Comparison of ENCODE assay signal across 9 cellular contexts in the genomic region with DNA sequence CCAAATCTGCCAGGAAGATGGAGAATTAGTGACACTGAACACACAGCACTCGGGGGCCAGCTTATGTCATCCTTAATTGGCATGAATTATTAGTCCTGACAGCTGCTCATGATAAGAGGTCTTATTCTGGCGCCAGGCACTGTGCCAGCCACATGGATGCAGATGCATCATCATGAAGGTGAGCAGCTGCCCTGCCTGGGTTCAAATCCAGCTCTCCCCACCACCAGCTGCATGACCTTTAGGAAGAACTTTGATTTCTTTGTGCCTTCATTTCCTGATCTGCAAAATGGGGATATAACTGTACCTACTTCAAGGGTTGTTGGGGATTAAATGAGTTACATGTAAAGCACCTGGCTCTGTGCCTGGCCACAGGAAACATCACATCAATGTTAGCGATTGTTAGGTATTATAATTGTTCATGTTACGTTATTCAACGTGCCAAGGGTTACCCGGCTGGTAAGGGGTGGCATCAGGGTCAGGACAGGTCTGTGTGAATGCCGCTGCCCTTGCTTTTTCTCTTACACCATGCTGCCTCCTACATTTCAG. TPM values are rescaled to one million over a fixed set of nuclear protein-coding genes. Genes with fewer than 3 reads are reported as not detected.
DNase-seq lines count a peak whose midpoint lies in the region; ATAC-seq and TF ChIP-seq lines count a peak whose summit lies in the region.
"Had no signal": no experiment of that assay in that cellular context is flagged by ENCODE, and none has a peak within 500 bp of the region (broad histone marks: within the 10 kb centered on the region; RNA-seq: fewer than 3 reads in every experiment).

No MANE protein-coding gene starts in this region.

- TF ChIP-seq POLR2A in sigmoid colon (IDR thresholded peaks at IDR 0.05): no peak

- H3K9me3 ChIP-seq in endodermal cell (ENCODE audit: control insufficient read depth, low read length) (no peaks in the 10 kb centered on the region), sigmoid colon (no peaks in the 10 kb centered on the region)
- H3K9me3 ChIP-seq: MG63 had no signal

- ATAC-seq in GM18868 (IDR thresholded peaks at IDR 0.05; ENCODE audit: unreplicated experiment): peak; percentile 14
- no peak for ATAC-seq in HG02970 (IDR thresholded peaks at IDR 0.05; ENCODE audit: low FRiP score, unreplicated experiment)

- 88% methylated on average over 6 to 7 of the region's 7 CpGs for WGBS in endodermal cell (ENCODE audit: insufficient coverage in 1 of 2, insufficient read length in 1 of 2), 2 experiments
- WGBS in sigmoid colon, 2 donors: 41 to 73% methylated on average over 7 of the region's 7 CpGs

- no peak for TF ChIP-seq CTCF in endodermal cell (conservative IDR thresholded peaks at IDR 0.05)
- no peak for TF ChIP-seq CTCF in sigmoid colon (IDR thresholded peaks at IDR 0.05)

- peaks cover 18% of the 10 kb centered on the region for H3K27me3 Mint-ChIP-seq in endodermal cell (ENCODE audit: insufficient read depth)

- H3K4me1 ChIP-seq in endodermal cell (ENCODE audit: control insufficient read depth, insufficient read depth, low read length) (peaks cover 18% of the 10 kb centered on the region), sigmoid colon (peaks cover 0 to 27% (median 24%) of the 10 kb centered on the region in 4 donors)

- intact Hi-C loops in sigmoid colon (cut with DNase I): no loop called here

- H3K27me3 ChIP-seq in endodermal cell (ENCODE audit: control insufficient read depth, insufficient read depth, low read length, poor library complexity, severe bottlenecking): peaks cover 19% of the 10 kb centered on the region
- H3K27me3 ChIP-seq in sigmoid colon: no peaks in the 10 kb centered on the region
- H3K27me3 ChIP-seq: MG63 had no signal

- H3K4me3 ChIP-seq in endodermal cell (ENCODE audit: low read length): no peak overlapping the region
- no peak overlapping the region for H3K4me3 ChIP-seq in sigmoid colon
- H3K4me3 ChIP-seq: MG63 had no signal

- no peak overlapping the region for H3K27ac ChIP-seq in endodermal cell (ENCODE audit: low read depth, low read length)
- peak overlapping the region in 3 of 4 donors; percentile 24 to 42 (median 28) for H3K27ac ChIP-seq in sigmoid colon

- H3K9me3 Mint-ChIP-seq in endodermal cell: no peaks in the 10 kb centered on the region
- H3K9me3 Mint-ChIP-seq: activated T-cell treated with anti-CD3 and anti-CD28 coated beads, Interleukin-2, amount 50 U/mL, for 4 hours had no signal

- H3K4me3 Mint-ChIP-seq in endodermal cell: no peak overlapping the region
- H3K4me3 Mint-ChIP-seq: activated T-cell treated with anti-CD3 and anti-CD28 coated beads, Interleukin-2, amount 50 U/mL, for 4 hours had no signal

- H3K27ac Mint-ChIP-seq in endodermal cell: peak overlapping the region; percentile 93

- H3K36me3 Mint-ChIP-seq in endodermal cell (ENCODE audit: low read depth): peaks cover 39% of the 10 kb centered on the region

- DNase-seq in NCI-H446 (lab: John Stamatoyannopoulos, UW) (peak; percentile 59 to 74), endodermal cell (no peak), sigmoid colon (no peak), CD1c-positive myeloid dendritic cell (ENCODE audit: extremely low spot score) (no peak), NCI-H146 (lab: John Stamatoyannopoulos, UW) (no peak)

- TF ChIP-seq EP300 in sigmoid colon (IDR thresholded peaks at IDR 0.05): no peak

- no peak overlapping the region for H3K9ac ChIP-seq in endodermal cell (ENCODE audit: extremely low read depth, low read length, poor library complexity, severe bottlenecking)

- peaks cover 36% of the 10 kb centered on the region for H3K4me1 Mint-ChIP-seq in endodermal cell

- H3K36me3 ChIP-seq in endodermal cell (ENCODE audit: control insufficient read depth, insufficient read depth, low read length) (peaks cover 28% of the 10 kb centered on the region), sigmoid colon (peaks cover 0 to 19% (median 5%) of the 10 kb centered on the region in 4 donors)

RNA-seq across cellular contexts. Expression of a gene that starts 5.7 kb away (rescaled TPM):
- total RNA-seq in endodermal cell (10 to 100 TPM; 41.7 to 55.2 TPM), sigmoid colon (10 to 100 TPM; 10.2 to 22.8 (median 16.4) TPM)
- polyA plus RNA-seq in endodermal cell (2013, experiment 1 of 2): 28.1 TPM
- polyA plus RNA-seq in endodermal cell (2013, experiment 2 of 2): 26.3 TPM
- polyA plus RNA-seq in sigmoid colon: 10 to 100 TPM in 1 of 3 donors, 1 to 10 TPM in 2; 5.4 to 14.4 (median 6.0) TPM

RNA-seq across cellular contexts. Expression of a gene that starts 16.8 kb away (rescaled TPM):
- total RNA-seq in endodermal cell (10 to 100 TPM; 24.0 to 56.3 TPM), sigmoid colon (10 to 100 TPM; 11.5 to 18.9 (median 15.7) TPM)
- 14.2 TPM for polyA plus RNA-seq in endodermal cell (2013, experiment 1 of 2)
- 13.1 TPM for polyA plus RNA-seq in endodermal cell (2013, experiment 2 of 2)
- polyA plus RNA-seq in sigmoid colon: 10 to 100 TPM; 23.6 to 34.2 (median 30.5) TPM

Comparison
In these comparisons a context has a peak if more than half of its experiments do, and no peak if none do; other contexts are left out.
1. DNase-seq: peak in NCI-H446 (2 of 2); none in endodermal cell (single experiment), sigmoid colon (single experiment), CD1c-positive myeloid dendritic cell (single experiment) and NCI-H146 (single experiment).